ENCODE assay signal across 10 cellular contexts in genomic region chr5:86917117-86917579, GRCh38.
A peak's percentile ranks its signal among the peaks of the same experiment; 100 is the strongest.
DNase-seq lines count a peak whose midpoint lies in the region; FAIRE-seq and TF ChIP-seq lines count a peak whose summit lies in the region.
"Had no signal": no experiment of that assay in that cellular context is flagged by ENCODE, and none has a peak within 500 bp of the region (broad histone marks: within the 10 kb centered on the region; RNA-seq: fewer than 3 reads in every experiment).

No MANE protein-coding gene starts in this region.

- H3K27ac ChIP-seq in small intestine (ENCODE audit: low read depth in 1 of 2, low read length in 1 of 2): no peak overlapping the region

- 11 to 23% (median 19%) methylated on average over 2 of the region's 2 CpGs for WGBS in small intestine, 3 donors

- H3K9me3 ChIP-seq in small intestine (ENCODE audit: control insufficient read depth, low read depth): no peaks in the 10 kb centered on the region

- H3K36me3 ChIP-seq in small intestine (ENCODE audit: control insufficient read depth in 2 of 2, insufficient read depth in 2 of 2, low read length in 2 of 2): no peaks in the 10 kb centered on the region

- H3K4me1 ChIP-seq in small intestine (ENCODE audit: control insufficient read depth in 2 of 2, insufficient read depth in 1 of 2, low read depth in 1 of 2, low read length in 1 of 2): no peaks in the 10 kb centered on the region

- DNase-seq in activated CD4-positive, alpha-beta T cell treated with anti-CD3 and anti-CD28 coated beads for 48 hours: peak; percentile 18
- no peak for DNase-seq in activated CD4-positive, alpha-beta T cell treated with anti-CD3 and anti-CD28 coated beads for 1 hour
- DNase-seq in RKO (ENCODE audit: low spot score) (peak; percentile 61), choroid plexus epithelial cell (ENCODE audit: low read depth) (peak; percentile 41), pons (ENCODE audit: low spot score) (peak; percentile 5), small intestine (no peak), NCI-H748 treated with DMSO at 0.1 percent for 48 hours (lab: John Stamatoyannopoulos, UW) (no peak), inferior parietal cortex (ENCODE audit: extremely low spot score) (no peak)
- DNase-seq: NCI-H1930 had no signal

- H3K4me3 ChIP-seq in choroid plexus epithelial cell (ENCODE audit: low read depth, low read length) (no peak overlapping the region), small intestine (ENCODE audit: low read depth in 1 of 2, low read length in 2 of 2) (no peak overlapping the region)

- no peaks in the 10 kb centered on the region for H3K27me3 ChIP-seq in small intestine (ENCODE audit: control insufficient read depth in 2 of 2, insufficient read depth in 2 of 2, low read length in 2 of 2)

- no peak for TF ChIP-seq CTCF in choroid plexus epithelial cell (conservative IDR thresholded peaks at IDR 0.05; ENCODE audit: low read depth, low read length)

- FAIRE-seq in small intestine (lab: Jason Lieb, UNC): no peak
- FAIRE-seq: colon had no signal

Comparison
In these comparisons a context has a peak if more than half of its experiments do, and no peak if none do; other contexts are left out.
1. DNase-seq: peak in activated CD4-positive, alpha-beta T cell treated with anti-CD3 and anti-CD28 coated beads for 48 hours (single experiment), RKO (single experiment), choroid plexus epithelial cell (single experiment) and pons (single experiment); none in activated CD4-positive, alpha-beta T cell treated with anti-CD3 and anti-CD28 coated beads for 1 hour (single experiment), small intestine (single experiment), NCI-H748 treated with DMSO at 0.1 percent for 48 hours (single experiment) and inferior parietal cortex (single experiment).